3 cellular contexts compared by ENCODE assay signal in genomic region chrX:15989716-15990115, GRCh38.
TF ChIP-seq lines count a peak whose summit lies in the region.

No MANE protein-coding gene starts in this region.

TF ChIP-seq in SK-N-SH, 30 proteins besides CTCF, POLR2A, EP300 and RAD21:
- TF ChIP-seq, protein P1, sequence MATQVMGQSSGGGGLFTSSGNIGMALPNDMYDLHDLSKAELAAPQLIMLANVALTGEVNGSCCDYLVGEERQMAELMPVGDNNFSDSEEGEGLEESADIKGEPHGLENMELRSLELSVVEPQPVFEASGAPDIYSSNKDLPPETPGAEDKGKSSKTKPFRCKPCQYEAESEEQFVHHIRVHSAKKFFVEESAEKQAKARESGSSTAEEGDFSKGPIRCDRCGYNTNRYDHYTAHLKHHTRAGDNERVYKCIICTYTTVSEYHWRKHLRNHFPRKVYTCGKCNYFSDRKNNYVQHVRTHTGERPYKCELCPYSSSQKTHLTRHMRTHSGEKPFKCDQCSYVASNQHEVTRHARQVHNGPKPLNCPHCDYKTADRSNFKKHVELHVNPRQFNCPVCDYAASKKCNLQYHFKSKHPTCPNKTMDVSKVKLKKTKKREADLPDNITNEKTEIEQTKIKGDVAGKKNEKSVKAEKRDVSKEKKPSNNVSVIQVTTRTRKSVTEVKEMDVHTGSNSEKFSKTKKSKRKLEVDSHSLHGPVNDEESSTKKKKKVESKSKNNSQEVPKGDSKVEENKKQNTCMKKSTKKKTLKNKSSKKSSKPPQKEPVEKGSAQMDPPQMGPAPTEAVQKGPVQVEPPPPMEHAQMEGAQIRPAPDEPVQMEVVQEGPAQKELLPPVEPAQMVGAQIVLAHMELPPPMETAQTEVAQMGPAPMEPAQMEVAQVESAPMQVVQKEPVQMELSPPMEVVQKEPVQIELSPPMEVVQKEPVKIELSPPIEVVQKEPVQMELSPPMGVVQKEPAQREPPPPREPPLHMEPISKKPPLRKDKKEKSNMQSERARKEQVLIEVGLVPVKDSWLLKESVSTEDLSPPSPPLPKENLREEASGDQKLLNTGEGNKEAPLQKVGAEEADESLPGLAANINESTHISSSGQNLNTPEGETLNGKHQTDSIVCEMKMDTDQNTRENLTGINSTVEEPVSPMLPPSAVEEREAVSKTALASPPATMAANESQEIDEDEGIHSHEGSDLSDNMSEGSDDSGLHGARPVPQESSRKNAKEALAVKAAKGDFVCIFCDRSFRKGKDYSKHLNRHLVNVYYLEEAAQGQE (IDR thresholded peaks at IDR 0.05; ENCODE audit: low read depth, low read length) = no peak
- TF ChIP-seq FOXJ3 (CRISPR knock-in tag; IDR thresholded peaks at IDR 0.05) (no peak), EZH2phosphoT487 (IDR thresholded peaks at IDR 0.05; ENCODE audit: borderline replicate concordance, low read depth) (no peak), GABPA (IDR thresholded peaks at IDR 0.05; ENCODE audit: low read depth) (no peak), CHD2 (IDR thresholded peaks at IDR 0.05; ENCODE audit: low read length, partially characterized antibody) (no peak), RFX5 (IDR thresholded peaks at IDR 0.05; ENCODE audit: low read length) (no peak), FOXM1 (IDR thresholded peaks at IDR 0.05; ENCODE audit: low read depth) (no peak), FOSL2 (IDR thresholded peaks at IDR 0.05; ENCODE audit: borderline replicate concordance, low read depth) (no peak), SMC3 (IDR thresholded peaks at IDR 0.05; ENCODE audit: low read depth, low read length) (no peak), TAF1 (IDR thresholded peaks at IDR 0.05; ENCODE audit: borderline replicate concordance, low read depth, low read length) (no peak), MXI1 (IDR thresholded peaks at IDR 0.05; ENCODE audit: low read depth, low read length) (no peak)
- TF ChIP-seq, protein P2, sequence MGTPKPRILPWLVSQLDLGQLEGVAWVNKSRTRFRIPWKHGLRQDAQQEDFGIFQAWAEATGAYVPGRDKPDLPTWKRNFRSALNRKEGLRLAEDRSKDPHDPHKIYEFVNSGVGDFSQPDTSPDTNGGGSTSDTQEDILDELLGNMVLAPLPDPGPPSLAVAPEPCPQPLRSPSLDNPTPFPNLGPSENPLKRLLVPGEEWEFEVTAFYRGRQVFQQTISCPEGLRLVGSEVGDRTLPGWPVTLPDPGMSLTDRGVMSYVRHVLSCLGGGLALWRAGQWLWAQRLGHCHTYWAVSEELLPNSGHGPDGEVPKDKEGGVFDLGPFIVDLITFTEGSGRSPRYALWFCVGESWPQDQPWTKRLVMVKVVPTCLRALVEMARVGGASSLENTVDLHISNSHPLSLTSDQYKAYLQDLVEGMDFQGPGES (IDR thresholded peaks at IDR 0.05; ENCODE audit: low read depth, low read length) = no peak
TF ChIP-seq in SK-N-SH: peak in this region for 0.

TF ChIP-seq in SK-N-SH treated with all-trans-retinoic acid at 6 μM for 48 hours, 23 proteins besides CTCF, POLR2A, EP300 and RAD21:
- TF ChIP-seq POU6F1 (CRISPR knock-in tag; IDR thresholded peaks at IDR 0.05; ENCODE audit: borderline replicate concordance, low read depth) (no peak), RARB (CRISPR knock-in tag; IDR thresholded peaks at IDR 0.05) (no peak), ZNF8 (CRISPR knock-in tag; IDR thresholded peaks at IDR 0.05) (no peak), ZNF70 (CRISPR knock-in tag; IDR thresholded peaks at IDR 0.05) (no peak), ZNF565 (CRISPR knock-in tag; conservative IDR thresholded peaks at IDR 0.05; ENCODE audit: low read depth) (no peak), PATZ1 (CRISPR knock-in tag; IDR thresholded peaks at IDR 0.05; ENCODE audit: borderline replicate concordance) (no peak), TCF4 (CRISPR knock-in tag; IDR thresholded peaks at IDR 0.05; ENCODE audit: borderline replicate concordance) (no peak), ZC3H10 (CRISPR knock-in tag; IDR thresholded peaks at IDR 0.05) (no peak), CSDC2 (CRISPR knock-in tag; IDR thresholded peaks at IDR 0.05) (no peak), OSR1 (CRISPR knock-in tag; IDR thresholded peaks at IDR 0.05) (no peak), ZFP3 (CRISPR knock-in tag; IDR thresholded peaks at IDR 0.05) (no peak)

TF ChIP-seq in HepG2, 621 proteins besides CTCF, POLR2A, EP300 and RAD21 (continued from another document):
- no peak for TF ChIP-seq IKZF1 (IDR thresholded peaks at IDR 0.05)
- TF ChIP-seq FLYWCH1 (CRISPR knock-in tag; IDR thresholded peaks at IDR 0.05) = no peak
- no peak for TF ChIP-seq ZNF451 (CRISPR knock-in tag; IDR thresholded peaks at IDR 0.05)
- TF ChIP-seq POGZ (CRISPR knock-in tag; IDR thresholded peaks at IDR 0.05) = no peak
- TF ChIP-seq PITX1 (CRISPR knock-in tag; IDR thresholded peaks at IDR 0.05) = no peak
- TF ChIP-seq TOE1 (CRISPR knock-in tag; IDR thresholded peaks at IDR 0.05) = no peak
- no peak for TF ChIP-seq GPN1 (CRISPR knock-in tag; IDR thresholded peaks at IDR 0.05; ENCODE audit: borderline replicate concordance)
- no peak for TF ChIP-seq ZNF256 (CRISPR knock-in tag; conservative IDR thresholded peaks at IDR 0.05)
- TF ChIP-seq ZNF720 (CRISPR knock-in tag; IDR thresholded peaks at IDR 0.05) = no peak
- no peak for TF ChIP-seq NFATC3 (CRISPR knock-in tag; IDR thresholded peaks at IDR 0.05)
- TF ChIP-seq, protein P3, sequence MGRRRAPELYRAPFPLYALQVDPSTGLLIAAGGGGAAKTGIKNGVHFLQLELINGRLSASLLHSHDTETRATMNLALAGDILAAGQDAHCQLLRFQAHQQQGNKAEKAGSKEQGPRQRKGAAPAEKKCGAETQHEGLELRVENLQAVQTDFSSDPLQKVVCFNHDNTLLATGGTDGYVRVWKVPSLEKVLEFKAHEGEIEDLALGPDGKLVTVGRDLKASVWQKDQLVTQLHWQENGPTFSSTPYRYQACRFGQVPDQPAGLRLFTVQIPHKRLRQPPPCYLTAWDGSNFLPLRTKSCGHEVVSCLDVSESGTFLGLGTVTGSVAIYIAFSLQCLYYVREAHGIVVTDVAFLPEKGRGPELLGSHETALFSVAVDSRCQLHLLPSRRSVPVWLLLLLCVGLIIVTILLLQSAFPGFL (CRISPR knock-in tag; IDR thresholded peaks at IDR 0.05) = no peak
- TF ChIP-seq ZNF691 (CRISPR knock-in tag; IDR thresholded peaks at IDR 0.05; ENCODE audit: borderline replicate concordance, low read depth) = no peak
- no peak for TF ChIP-seq CCDC6 (CRISPR knock-in tag; IDR thresholded peaks at IDR 0.05)
- no peak for TF ChIP-seq ZNF33A (CRISPR knock-in tag; IDR thresholded peaks at IDR 0.05; ENCODE audit: borderline replicate concordance)
TF ChIP-seq in HepG2: peak in this region for 0.
